1 cellular context compared by ENCODE assay signal in genomic region chr4:57091657-57092162, GRCh38.
TF ChIP-seq lines count a peak whose summit lies in the region.

No MANE protein-coding gene starts in this region.

TF ChIP-seq in HepG2, 621 proteins besides CTCF, POLR2A, EP300 and RAD21 (continued from another document):
- TF ChIP-seq HBP1 (CRISPR knock-in tag; IDR thresholded peaks at IDR 0.05; ENCODE audit: low read depth) (no peak), ZNF430 (CRISPR knock-in tag; IDR thresholded peaks at IDR 0.05) (no peak), TEAD2 (CRISPR knock-in tag; IDR thresholded peaks at IDR 0.05) (no peak), SRSF1 (optimal IDR thresholded peaks at IDR 0.05; ENCODE audit: low read depth, low read length) (no peak), SCMH1 (CRISPR knock-in tag; IDR thresholded peaks at IDR 0.05; ENCODE audit: borderline replicate concordance) (no peak), CCDC6 (CRISPR knock-in tag; IDR thresholded peaks at IDR 0.05) (no peak), TBP (CRISPR knock-in tag; IDR thresholded peaks at IDR 0.05) (no peak), ZNF788 (CRISPR knock-in tag; IDR thresholded peaks at IDR 0.05; ENCODE audit: borderline replicate concordance) (no peak), EEA1 (CRISPR knock-in tag; IDR thresholded peaks at IDR 0.05; ENCODE audit: borderline replicate concordance) (no peak), TFDP2 (CRISPR knock-in tag; IDR thresholded peaks at IDR 0.05) (no peak), PBX2 (CRISPR knock-in tag; IDR thresholded peaks at IDR 0.05) (no peak)
